ENCODE assay signal across 12 cellular contexts in genomic region chr7:143245123-143245522, GRCh38. TPM values are rescaled to one million over a fixed set of nuclear protein-coding genes. Genes with fewer than 3 reads are reported as not detected.
A peak's percentile ranks its signal among the peaks of the same experiment; 100 is the strongest.
DNase-seq lines count a peak whose midpoint lies in the region; ATAC-seq and TF ChIP-seq lines count a peak whose summit lies in the region.
"Had no signal": no experiment of that assay in that cellular context is flagged by ENCODE, and none has a peak within 500 bp of the region (broad histone marks: within the 10 kb centered on the region; RNA-seq: fewer than 3 reads in every experiment).

No MANE protein-coding gene starts in this region.

- ATAC-seq in activated T-helper 17 cell treated with anti-CD3 and anti-CD28 coated beads, Interleukin-2, amount 50 U/mL, for 72 hours (replicated peaks): peak; percentile 81
- ATAC-seq in foreskin keratinocyte (peak; percentile 78), HG03025 (IDR thresholded peaks at IDR 0.05; ENCODE audit: low FRiP score, unreplicated experiment) (no peak), GM21360 (IDR thresholded peaks at IDR 0.05; ENCODE audit: unreplicated experiment) (no peak)

- intact Hi-C loops in CD14-positive monocyte (cut with micrococcal nuclease): loop anchor here (5.0 to 10.0 kb wide), 2 partner anchors 57 to 170 kb away; no protein-coding TSS in a partner anchor

- TF ChIP-seq CTCF in CD14-positive monocyte (IDR thresholded peaks at IDR 0.05): no peak
- TF ChIP-seq CTCF in foreskin keratinocyte (conservative IDR thresholded peaks at IDR 0.05): no peak

- H3K4me1 ChIP-seq in foreskin keratinocyte: peaks cover 5% of the 10 kb centered on the region

- H3K27ac Mint-ChIP-seq in CD14-positive monocyte: peak overlapping the region; percentile 74 to 95 (median 88)
- peak overlapping the region; percentile 86 for H3K27ac Mint-ChIP-seq in activated T-helper 17 cell treated with anti-CD3 and anti-CD28 coated beads, Interleukin-2, amount 50 U/mL, for 72 hours

- peak overlapping the region; percentile 25 to 65 for H3K4me3 Mint-ChIP-seq in CD14-positive monocyte
- peak overlapping the region; percentile 63 for H3K4me3 Mint-ChIP-seq in activated T-helper 17 cell treated with anti-CD3 and anti-CD28 coated beads, Interleukin-2, amount 50 U/mL, for 72 hours

- DNase-seq in CD14-positive monocyte (ENCODE audit: low spot score): no peak
- DNase-seq in HS-5 (ENCODE audit: low read depth): peak; percentile 28
- DNase-seq in foreskin keratinocyte: peak; percentile 48 to 60
- DNase-seq in NCI-H82 (lab: John Stamatoyannopoulos, UW): no peak
- DNase-seq in NCI-H345 treated with DMSO at 0.1 percent for 48 hours (lab: John Stamatoyannopoulos, UW; ENCODE audit: unreplicated experiment): no peak
- DNase-seq: activated CD8-positive, alpha-beta memory T cell treated with anti-CD3 and anti-CD28 coated beads for 24 hours; NCI-H2107 had no signal

- H3K36me3 Mint-ChIP-seq in CD14-positive monocyte: no peaks in the 10 kb centered on the region
- H3K36me3 Mint-ChIP-seq in activated T-helper 17 cell treated with anti-CD3 and anti-CD28 coated beads, Interleukin-2, amount 50 U/mL, for 72 hours (ENCODE audit: low read depth): no peaks in the 10 kb centered on the region

- H3K27me3 ChIP-seq in foreskin keratinocyte: no peaks in the 10 kb centered on the region

- peaks cover 78% of the 10 kb centered on the region for H3K4me1 Mint-ChIP-seq in CD14-positive monocyte
- H3K4me1 Mint-ChIP-seq in activated T-helper 17 cell treated with anti-CD3 and anti-CD28 coated beads, Interleukin-2, amount 50 U/mL, for 72 hours: peaks cover 46% of the 10 kb centered on the region

- peaks cover 0 to 1% (median 0%) of the 10 kb centered on the region in 3 donors for H3K27me3 Mint-ChIP-seq in CD14-positive monocyte (ENCODE audit: low read depth in 3 of 3)
- no peaks in the 10 kb centered on the region for H3K27me3 Mint-ChIP-seq in activated T-helper 17 cell treated with anti-CD3 and anti-CD28 coated beads, Interleukin-2, amount 50 U/mL, for 72 hours

- no peak overlapping the region for H3K27ac ChIP-seq in foreskin keratinocyte
- H3K27ac ChIP-seq: coronary artery, SJSA1 had no signal

- peaks cover 0 to 4% (median 0%) of the 10 kb centered on the region in 7 donors for H3K9me3 Mint-ChIP-seq in CD14-positive monocyte
- no peaks in the 10 kb centered on the region for H3K9me3 Mint-ChIP-seq in activated T-helper 17 cell treated with anti-CD3 and anti-CD28 coated beads, Interleukin-2, amount 50 U/mL, for 72 hours

RNA-seq across cellular contexts. Expression of gene GSTK1, which starts 18.1 kb away (rescaled TPM):
- polyA plus RNA-seq in CD14-positive monocyte (100 to 1,000 TPM; 413 to 427 TPM), foreskin keratinocyte (141 and 152 TPM in 2 replicates)
- total RNA-seq in activated T-helper 17 cell treated with anti-CD3 and anti-CD28 coated beads, Interleukin-2, amount 50 U/mL, for 72 hours: 100 to 1,000 TPM; 214 to 269 TPM
- 106 and 107 TPM in 2 replicates for total RNA-seq in foreskin keratinocyte

RNA-seq across cellular contexts. Expression of gene TAS2R40, which starts 23.3 kb away (rescaled TPM):
- polyA plus RNA-seq in CD14-positive monocyte (under 1 TPM in 1 of 2 donors, not detected in 1; 0.54 TPM), foreskin keratinocyte (not detected in 2 replicates)
- not detected for total RNA-seq in activated T-helper 17 cell treated with anti-CD3 and anti-CD28 coated beads, Interleukin-2, amount 50 U/mL, for 72 hours
- total RNA-seq in foreskin keratinocyte: not detected in 2 replicates
- total RNA-seq: SJSA1 had no signal

RNA-seq across cellular contexts. Expression of gene TMEM139, which starts 39.6 kb away (rescaled TPM):
- polyA plus RNA-seq in CD14-positive monocyte (not detected), foreskin keratinocyte (8.4 and 10.1 TPM in 2 replicates)
- total RNA-seq in activated T-helper 17 cell treated with anti-CD3 and anti-CD28 coated beads, Interleukin-2, amount 50 U/mL, for 72 hours: 1 to 10 TPM in 1 of 2 donors, under 1 TPM in 1; 0.86 to 1.9 TPM
- 6.7 and 7.6 TPM in 2 replicates for total RNA-seq in foreskin keratinocyte
- total RNA-seq: SJSA1 had no signal

RNA-seq across cellular contexts. Expression of gene CASP2, which starts 43.0 kb away (rescaled TPM):
- polyA plus RNA-seq in CD14-positive monocyte: 10 to 100 TPM in 1 of 2 donors, 1 to 10 TPM in 1; 7.9 to 12.2 TPM
- total RNA-seq in activated T-helper 17 cell treated with anti-CD3 and anti-CD28 coated beads, Interleukin-2, amount 50 U/mL, for 72 hours: 100 to 1,000 TPM; 110 to 119 TPM
- 21.4 and 23.9 TPM in 2 replicates for total RNA-seq in foreskin keratinocyte
- polyA plus RNA-seq in foreskin keratinocyte: 10.1 and 12.3 TPM in 2 replicates

Comparison
In these comparisons a context has a peak if more than half of its experiments do, and no peak if none do; other contexts are left out.
1. DNase-seq: peak in HS-5 (single experiment) and foreskin keratinocyte (2 of 2); none in CD14-positive monocyte (single experiment), NCI-H82 (single experiment) and NCI-H345 treated with DMSO at 0.1 percent for 48 hours (single experiment).
2. ATAC-seq: peak in activated T-helper 17 cell treated with anti-CD3 and anti-CD28 coated beads, Interleukin-2, amount 50 U/mL, for 72 hours (single experiment) and foreskin keratinocyte (single experiment); none in HG03025 (single experiment) and GM21360 (single experiment).